ENCODE assay signal across 1 cellular context in the genomic region with DNA sequence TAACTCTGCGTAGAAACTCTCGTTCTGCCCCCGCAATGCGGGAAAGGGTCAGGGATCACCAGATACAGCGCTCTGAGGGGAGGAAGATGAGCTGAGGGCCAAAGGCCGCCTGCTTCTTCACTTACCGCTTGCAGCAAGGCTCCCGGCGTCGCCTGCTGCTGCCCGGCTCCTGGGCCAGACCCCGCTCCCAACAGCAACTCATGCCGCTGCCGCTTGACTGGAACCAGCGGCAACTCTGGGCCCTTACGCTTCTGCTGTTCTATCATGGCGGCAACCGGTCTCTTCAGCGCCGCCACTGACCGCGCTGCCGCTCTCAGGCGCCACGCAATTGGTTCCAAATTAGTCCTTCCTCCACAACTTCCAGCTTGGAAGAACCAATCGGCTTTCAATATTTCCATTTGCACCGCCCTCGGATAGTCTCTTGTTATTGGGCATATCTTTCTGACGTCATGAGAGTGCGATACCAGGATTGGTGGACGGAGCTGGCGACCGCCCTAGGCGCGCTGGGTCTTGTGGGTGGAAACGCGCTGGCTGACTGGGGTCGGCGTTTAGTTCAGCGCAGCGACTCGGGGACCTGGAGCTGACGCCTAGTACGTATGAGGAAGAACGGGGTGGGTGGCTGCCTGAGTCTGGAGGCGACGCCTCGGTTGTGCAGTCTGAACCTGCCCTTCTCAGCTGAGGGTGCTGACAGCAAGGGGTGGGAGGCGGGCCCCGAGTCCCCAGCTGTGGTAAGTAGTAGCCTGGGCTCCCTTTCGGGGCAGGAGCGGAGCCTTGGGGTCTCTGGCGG.
TF ChIP-seq lines count a peak whose summit lies in the region.

A gene (minus strand): TSS at position 303 of the 787 bp plus-strand sequence. CDS start 37 bp downstream, at position 266.
A gene with protein sequence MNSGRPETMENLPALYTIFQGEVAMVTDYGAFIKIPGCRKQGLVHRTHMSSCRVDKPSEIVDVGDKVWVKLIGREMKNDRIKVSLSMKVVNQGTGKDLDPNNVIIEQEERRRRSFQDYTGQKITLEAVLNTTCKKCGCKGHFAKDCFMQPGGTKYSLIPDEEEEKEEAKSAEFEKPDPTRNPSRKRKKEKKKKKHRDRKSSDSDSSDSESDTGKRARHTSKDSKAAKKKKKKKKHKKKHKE (plus strand): TSS at position 547 of the 787 bp plus-strand sequence. CDS start 13,067 bp downstream, outside the sequence.

TF ChIP-seq in K562, 482 proteins besides CTCF, POLR2A, EP300 and RAD21 (continued from another document and continues in another):
- TF ChIP-seq, protein P1, sequence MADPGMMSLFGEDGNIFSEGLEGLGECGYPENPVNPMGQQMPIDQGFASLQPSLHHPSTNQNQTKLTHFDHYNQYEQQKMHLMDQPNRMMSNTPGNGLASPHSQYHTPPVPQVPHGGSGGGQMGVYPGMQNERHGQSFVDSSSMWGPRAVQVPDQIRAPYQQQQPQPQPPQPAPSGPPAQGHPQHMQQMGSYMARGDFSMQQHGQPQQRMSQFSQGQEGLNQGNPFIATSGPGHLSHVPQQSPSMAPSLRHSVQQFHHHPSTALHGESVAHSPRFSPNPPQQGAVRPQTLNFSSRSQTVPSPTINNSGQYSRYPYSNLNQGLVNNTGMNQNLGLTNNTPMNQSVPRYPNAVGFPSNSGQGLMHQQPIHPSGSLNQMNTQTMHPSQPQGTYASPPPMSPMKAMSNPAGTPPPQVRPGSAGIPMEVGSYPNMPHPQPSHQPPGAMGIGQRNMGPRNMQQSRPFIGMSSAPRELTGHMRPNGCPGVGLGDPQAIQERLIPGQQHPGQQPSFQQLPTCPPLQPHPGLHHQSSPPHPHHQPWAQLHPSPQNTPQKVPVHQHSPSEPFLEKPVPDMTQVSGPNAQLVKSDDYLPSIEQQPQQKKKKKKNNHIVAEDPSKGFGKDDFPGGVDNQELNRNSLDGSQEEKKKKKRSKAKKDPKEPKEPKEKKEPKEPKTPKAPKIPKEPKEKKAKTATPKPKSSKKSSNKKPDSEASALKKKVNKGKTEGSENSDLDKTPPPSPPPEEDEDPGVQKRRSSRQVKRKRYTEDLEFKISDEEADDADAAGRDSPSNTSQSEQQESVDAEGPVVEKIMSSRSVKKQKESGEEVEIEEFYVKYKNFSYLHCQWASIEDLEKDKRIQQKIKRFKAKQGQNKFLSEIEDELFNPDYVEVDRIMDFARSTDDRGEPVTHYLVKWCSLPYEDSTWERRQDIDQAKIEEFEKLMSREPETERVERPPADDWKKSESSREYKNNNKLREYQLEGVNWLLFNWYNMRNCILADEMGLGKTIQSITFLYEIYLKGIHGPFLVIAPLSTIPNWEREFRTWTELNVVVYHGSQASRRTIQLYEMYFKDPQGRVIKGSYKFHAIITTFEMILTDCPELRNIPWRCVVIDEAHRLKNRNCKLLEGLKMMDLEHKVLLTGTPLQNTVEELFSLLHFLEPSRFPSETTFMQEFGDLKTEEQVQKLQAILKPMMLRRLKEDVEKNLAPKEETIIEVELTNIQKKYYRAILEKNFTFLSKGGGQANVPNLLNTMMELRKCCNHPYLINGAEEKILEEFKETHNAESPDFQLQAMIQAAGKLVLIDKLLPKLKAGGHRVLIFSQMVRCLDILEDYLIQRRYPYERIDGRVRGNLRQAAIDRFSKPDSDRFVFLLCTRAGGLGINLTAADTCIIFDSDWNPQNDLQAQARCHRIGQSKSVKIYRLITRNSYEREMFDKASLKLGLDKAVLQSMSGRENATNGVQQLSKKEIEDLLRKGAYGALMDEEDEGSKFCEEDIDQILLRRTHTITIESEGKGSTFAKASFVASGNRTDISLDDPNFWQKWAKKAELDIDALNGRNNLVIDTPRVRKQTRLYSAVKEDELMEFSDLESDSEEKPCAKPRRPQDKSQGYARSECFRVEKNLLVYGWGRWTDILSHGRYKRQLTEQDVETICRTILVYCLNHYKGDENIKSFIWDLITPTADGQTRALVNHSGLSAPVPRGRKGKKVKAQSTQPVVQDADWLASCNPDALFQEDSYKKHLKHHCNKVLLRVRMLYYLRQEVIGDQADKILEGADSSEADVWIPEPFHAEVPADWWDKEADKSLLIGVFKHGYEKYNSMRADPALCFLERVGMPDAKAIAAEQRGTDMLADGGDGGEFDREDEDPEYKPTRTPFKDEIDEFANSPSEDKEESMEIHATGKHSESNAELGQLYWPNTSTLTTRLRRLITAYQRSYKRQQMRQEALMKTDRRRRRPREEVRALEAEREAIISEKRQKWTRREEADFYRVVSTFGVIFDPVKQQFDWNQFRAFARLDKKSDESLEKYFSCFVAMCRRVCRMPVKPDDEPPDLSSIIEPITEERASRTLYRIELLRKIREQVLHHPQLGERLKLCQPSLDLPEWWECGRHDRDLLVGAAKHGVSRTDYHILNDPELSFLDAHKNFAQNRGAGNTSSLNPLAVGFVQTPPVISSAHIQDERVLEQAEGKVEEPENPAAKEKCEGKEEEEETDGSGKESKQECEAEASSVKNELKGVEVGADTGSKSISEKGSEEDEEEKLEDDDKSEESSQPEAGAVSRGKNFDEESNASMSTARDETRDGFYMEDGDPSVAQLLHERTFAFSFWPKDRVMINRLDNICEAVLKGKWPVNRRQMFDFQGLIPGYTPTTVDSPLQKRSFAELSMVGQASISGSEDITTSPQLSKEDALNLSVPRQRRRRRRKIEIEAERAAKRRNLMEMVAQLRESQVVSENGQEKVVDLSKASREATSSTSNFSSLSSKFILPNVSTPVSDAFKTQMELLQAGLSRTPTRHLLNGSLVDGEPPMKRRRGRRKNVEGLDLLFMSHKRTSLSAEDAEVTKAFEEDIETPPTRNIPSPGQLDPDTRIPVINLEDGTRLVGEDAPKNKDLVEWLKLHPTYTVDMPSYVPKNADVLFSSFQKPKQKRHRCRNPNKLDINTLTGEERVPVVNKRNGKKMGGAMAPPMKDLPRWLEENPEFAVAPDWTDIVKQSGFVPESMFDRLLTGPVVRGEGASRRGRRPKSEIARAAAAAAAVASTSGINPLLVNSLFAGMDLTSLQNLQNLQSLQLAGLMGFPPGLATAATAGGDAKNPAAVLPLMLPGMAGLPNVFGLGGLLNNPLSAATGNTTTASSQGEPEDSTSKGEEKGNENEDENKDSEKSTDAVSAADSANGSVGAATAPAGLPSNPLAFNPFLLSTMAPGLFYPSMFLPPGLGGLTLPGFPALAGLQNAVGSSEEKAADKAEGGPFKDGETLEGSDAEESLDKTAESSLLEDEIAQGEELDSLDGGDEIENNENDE (IDR thresholded peaks at IDR 0.05; ENCODE audit: low read depth, low read length), result no peak
- TF ChIP-seq ZNF41 (CRISPR knock-in tag; conservative IDR thresholded peaks at IDR 0.05), result no peak
- TF ChIP-seq ESRRB (CRISPR knock-in tag; IDR thresholded peaks at IDR 0.05; ENCODE audit: borderline replicate concordance), result no peak
- no peak for TF ChIP-seq GATAD2A (IDR thresholded peaks at IDR 0.05)
- no peak for TF ChIP-seq NELFE (IDR thresholded peaks at IDR 0.05; ENCODE audit: insufficient read depth, insufficient read length)
- TF ChIP-seq ZNF133 (CRISPR knock-in tag; IDR thresholded peaks at IDR 0.05), result no peak
- TF ChIP-seq KDM1A (IDR thresholded peaks at IDR 0.05), result no peak
- TF ChIP-seq HMG20A (CRISPR knock-in tag; conservative IDR thresholded peaks at IDR 0.05), result no peak
- no peak for TF ChIP-seq DNMT1 (IDR thresholded peaks at IDR 0.05)
- TF ChIP-seq SMC3 (conservative IDR thresholded peaks at IDR 0.05; ENCODE audit: insufficient read depth, low read depth, low read length), result no peak
- peak in 1 of 2 experiments; percentile 69; a peak in 2 of 4 replicates for TF ChIP-seq HDAC1 (IDR thresholded peaks at IDR 0.05)
- 0 out of 3 replicates have a peak, but pooled peaks of 1 of the 2 experiments have one; percentile 21 for TF ChIP-seq CBX3 (IDR thresholded peaks at IDR 0.05; ENCODE audit: borderline replicate concordance in 1 of 2, low read length in 2 of 2)
- TF ChIP-seq THRAP3 (IDR thresholded peaks at IDR 0.05; ENCODE audit: borderline replicate concordance), result no peak
- TF ChIP-seq, protein P2, sequence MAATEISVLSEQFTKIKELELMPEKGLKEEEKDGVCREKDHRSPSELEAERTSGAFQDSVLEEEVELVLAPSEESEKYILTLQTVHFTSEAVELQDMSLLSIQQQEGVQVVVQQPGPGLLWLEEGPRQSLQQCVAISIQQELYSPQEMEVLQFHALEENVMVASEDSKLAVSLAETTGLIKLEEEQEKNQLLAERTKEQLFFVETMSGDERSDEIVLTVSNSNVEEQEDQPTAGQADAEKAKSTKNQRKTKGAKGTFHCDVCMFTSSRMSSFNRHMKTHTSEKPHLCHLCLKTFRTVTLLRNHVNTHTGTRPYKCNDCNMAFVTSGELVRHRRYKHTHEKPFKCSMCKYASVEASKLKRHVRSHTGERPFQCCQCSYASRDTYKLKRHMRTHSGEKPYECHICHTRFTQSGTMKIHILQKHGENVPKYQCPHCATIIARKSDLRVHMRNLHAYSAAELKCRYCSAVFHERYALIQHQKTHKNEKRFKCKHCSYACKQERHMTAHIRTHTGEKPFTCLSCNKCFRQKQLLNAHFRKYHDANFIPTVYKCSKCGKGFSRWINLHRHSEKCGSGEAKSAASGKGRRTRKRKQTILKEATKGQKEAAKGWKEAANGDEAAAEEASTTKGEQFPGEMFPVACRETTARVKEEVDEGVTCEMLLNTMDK (IDR thresholded peaks at IDR 0.05; ENCODE audit: borderline replicate concordance, insufficient read depth, low read depth, low read length, poor library complexity, severe bottlenecking), result no peak
- TF ChIP-seq LCOR (CRISPR knock-in tag; IDR thresholded peaks at IDR 0.05), result peak; percentile 99
- TF ChIP-seq EZH2 (IDR thresholded peaks at IDR 0.05; ENCODE audit: borderline replicate concordance, low read depth, low read length), result no peak
- TF ChIP-seq ELF4 (CRISPR knock-in tag; IDR thresholded peaks at IDR 0.05), result no peak
- TF ChIP-seq CHCHD3 (CRISPR knock-in tag; IDR thresholded peaks at IDR 0.05), result no peak
- TF ChIP-seq, protein P3, sequence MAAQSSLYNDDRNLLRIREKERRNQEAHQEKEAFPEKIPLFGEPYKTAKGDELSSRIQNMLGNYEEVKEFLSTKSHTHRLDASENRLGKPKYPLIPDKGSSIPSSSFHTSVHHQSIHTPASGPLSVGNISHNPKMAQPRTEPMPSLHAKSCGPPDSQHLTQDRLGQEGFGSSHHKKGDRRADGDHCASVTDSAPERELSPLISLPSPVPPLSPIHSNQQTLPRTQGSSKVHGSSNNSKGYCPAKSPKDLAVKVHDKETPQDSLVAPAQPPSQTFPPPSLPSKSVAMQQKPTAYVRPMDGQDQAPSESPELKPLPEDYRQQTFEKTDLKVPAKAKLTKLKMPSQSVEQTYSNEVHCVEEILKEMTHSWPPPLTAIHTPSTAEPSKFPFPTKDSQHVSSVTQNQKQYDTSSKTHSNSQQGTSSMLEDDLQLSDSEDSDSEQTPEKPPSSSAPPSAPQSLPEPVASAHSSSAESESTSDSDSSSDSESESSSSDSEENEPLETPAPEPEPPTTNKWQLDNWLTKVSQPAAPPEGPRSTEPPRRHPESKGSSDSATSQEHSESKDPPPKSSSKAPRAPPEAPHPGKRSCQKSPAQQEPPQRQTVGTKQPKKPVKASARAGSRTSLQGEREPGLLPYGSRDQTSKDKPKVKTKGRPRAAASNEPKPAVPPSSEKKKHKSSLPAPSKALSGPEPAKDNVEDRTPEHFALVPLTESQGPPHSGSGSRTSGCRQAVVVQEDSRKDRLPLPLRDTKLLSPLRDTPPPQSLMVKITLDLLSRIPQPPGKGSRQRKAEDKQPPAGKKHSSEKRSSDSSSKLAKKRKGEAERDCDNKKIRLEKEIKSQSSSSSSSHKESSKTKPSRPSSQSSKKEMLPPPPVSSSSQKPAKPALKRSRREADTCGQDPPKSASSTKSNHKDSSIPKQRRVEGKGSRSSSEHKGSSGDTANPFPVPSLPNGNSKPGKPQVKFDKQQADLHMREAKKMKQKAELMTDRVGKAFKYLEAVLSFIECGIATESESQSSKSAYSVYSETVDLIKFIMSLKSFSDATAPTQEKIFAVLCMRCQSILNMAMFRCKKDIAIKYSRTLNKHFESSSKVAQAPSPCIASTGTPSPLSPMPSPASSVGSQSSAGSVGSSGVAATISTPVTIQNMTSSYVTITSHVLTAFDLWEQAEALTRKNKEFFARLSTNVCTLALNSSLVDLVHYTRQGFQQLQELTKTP (IDR thresholded peaks at IDR 0.05; ENCODE audit: low read depth in 1 of 2, partially characterized antibody in 2 of 2), result peak in 1 of 2 experiments; percentile 52
- TF ChIP-seq PTTG1 (tag; IDR thresholded peaks at IDR 0.05; ENCODE audit: low read depth), result no peak
- TF ChIP-seq, protein P4, sequence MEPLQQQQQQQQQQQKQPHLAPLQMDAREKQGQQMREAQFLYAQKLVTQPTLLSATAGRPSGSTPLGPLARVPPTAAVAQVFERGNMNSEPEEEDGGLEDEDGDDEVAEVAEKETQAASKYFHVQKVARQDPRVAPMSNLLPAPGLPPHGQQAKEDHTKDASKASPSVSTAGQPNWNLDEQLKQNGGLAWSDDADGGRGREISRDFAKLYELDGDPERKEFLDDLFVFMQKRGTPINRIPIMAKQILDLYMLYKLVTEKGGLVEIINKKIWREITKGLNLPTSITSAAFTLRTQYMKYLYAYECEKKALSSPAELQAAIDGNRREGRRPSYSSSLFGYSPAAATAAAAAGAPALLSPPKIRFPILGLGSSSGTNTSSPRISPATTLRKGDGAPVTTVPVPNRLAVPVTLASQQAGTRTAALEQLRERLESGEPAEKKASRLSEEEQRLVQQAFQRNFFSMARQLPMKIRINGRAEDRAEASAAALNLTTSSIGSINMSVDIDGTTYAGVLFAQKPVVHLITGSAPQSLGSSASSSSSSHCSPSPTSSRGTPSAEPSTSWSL (CRISPR knock-in tag; IDR thresholded peaks at IDR 0.05; ENCODE audit: borderline replicate concordance), result no peak
- TF ChIP-seq CCAR2 (IDR thresholded peaks at IDR 0.05; ENCODE audit: low read depth, low read length), result no peak
- TF ChIP-seq NONO (IDR thresholded peaks at IDR 0.05; ENCODE audit: low read depth in 2 of 2, low read length in 1 of 2), result no peak
- no peak for TF ChIP-seq ZSCAN32 (CRISPR knock-in tag; IDR thresholded peaks at IDR 0.05)
- TF ChIP-seq, protein P5, sequence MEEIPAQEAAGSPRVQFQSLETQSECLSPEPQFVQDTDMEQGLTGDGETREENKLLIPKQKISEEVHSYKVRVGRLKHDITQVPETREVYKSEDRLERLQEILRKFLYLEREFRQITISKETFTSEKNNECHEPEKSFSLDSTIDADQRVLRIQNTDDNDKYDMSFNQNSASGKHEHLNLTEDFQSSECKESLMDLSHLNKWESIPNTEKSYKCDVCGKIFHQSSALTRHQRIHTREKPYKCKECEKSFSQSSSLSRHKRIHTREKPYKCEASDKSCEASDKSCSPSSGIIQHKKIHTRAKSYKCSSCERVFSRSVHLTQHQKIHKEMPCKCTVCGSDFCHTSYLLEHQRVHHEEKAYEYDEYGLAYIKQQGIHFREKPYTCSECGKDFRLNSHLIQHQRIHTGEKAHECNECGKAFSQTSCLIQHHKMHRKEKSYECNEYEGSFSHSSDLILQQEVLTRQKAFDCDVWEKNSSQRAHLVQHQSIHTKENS (CRISPR knock-in tag; IDR thresholded peaks at IDR 0.05), result no peak
- TF ChIP-seq TAF1 (IDR thresholded peaks at IDR 0.05; ENCODE audit: control insufficient read depth, extremely low read depth, insufficient read depth, low read length, severe bottlenecking), result peak; percentile 96
- TF ChIP-seq PHTF2 (CRISPR knock-in tag; IDR thresholded peaks at IDR 0.05), result no peak; the same call in 1 of the 2 replicates
- TF ChIP-seq PHF21A (IDR thresholded peaks at IDR 0.05; ENCODE audit: borderline replicate concordance, low read depth), result no peak
- TF ChIP-seq TAF9B (IDR thresholded peaks at IDR 0.05; ENCODE audit: partially characterized antibody), result peak; percentile 86
- no peak for TF ChIP-seq MAFF (IDR thresholded peaks at IDR 0.05; ENCODE audit: low read length)
- peak; percentile 56 for TF ChIP-seq ZNF143 (CRISPR knock-in tag; IDR thresholded peaks at IDR 0.05)
- peak; percentile 59; the same call in 1 of the 2 replicates for TF ChIP-seq CHD2 (IDR thresholded peaks at IDR 0.05; ENCODE audit: low read depth, low read length)
- TF ChIP-seq DMBX1 (CRISPR knock-in tag; IDR thresholded peaks at IDR 0.05; ENCODE audit: borderline replicate concordance), result no peak
- 0 out of 2 replicates have a peak, but pooled peaks have one; percentile 7 for TF ChIP-seq ZNF197 (CRISPR knock-in tag; IDR thresholded peaks at IDR 0.05; ENCODE audit: low read depth)
- TF ChIP-seq KLF6 (CRISPR knock-in tag; IDR thresholded peaks at IDR 0.05; ENCODE audit: borderline replicate concordance), result no peak
- TF ChIP-seq NR3C1 (CRISPR knock-in tag; IDR thresholded peaks at IDR 0.05), result no peak
